ENCODE assay signal across 8 cellular contexts in genomic region chr7:77331938-77332695, GRCh38.
DNase-seq lines count a peak whose midpoint lies in the region; ATAC-seq and TF ChIP-seq lines count a peak whose summit lies in the region.

No MANE protein-coding gene starts in this region.

- ATAC-seq in GM18867 (IDR thresholded peaks at IDR 0.05; ENCODE audit: unreplicated experiment): peak; percentile 78
- ATAC-seq in HG03039 (IDR thresholded peaks at IDR 0.05; ENCODE audit: unreplicated experiment): peak; percentile 66
- peak; percentile 75 to 84 (median 78) for ATAC-seq in T-cell (replicated peaks in 1 of 4)

- peaks cover 41 to 52% (median 41%) of the 10 kb centered on the region in 3 donors for H3K4me1 Mint-ChIP-seq in T-cell

- no peak overlapping the region for H3K27ac ChIP-seq in C4-2B
- no peak overlapping the region for H3K27ac ChIP-seq in caudate nucleus (ENCODE audit: low read depth, low read length)

- no peaks in the 10 kb centered on the region for H3K27me3 Mint-ChIP-seq in T-cell

- H3K27ac Mint-ChIP-seq in T-cell: peak overlapping the region in 1 of 2 donors; percentile 9

- H3K9me3 Mint-ChIP-seq in T-cell: no peaks in the 10 kb centered on the region

- CTCF ChIA-PET in T-cell (lab: Charles Lee): interaction anchor here (0.5 to 1.7 kb wide), 18 partner anchors 11 to 509 kb away, joined by 3 to 13 read pairs (median 6); partner anchors contain the start of genes CCDC146 (in 1 of the 2), PHTF2 (in 1 of the 2), PTPN12 (in 1 of the 2) and TMEM60 (in 1 of the 2)

- peak; percentile 92 for TF ChIP-seq CTCF in C4-2B (conservative IDR thresholded peaks at IDR 0.05)

- peaks cover 8% of the 10 kb centered on the region for H3K36me3 Mint-ChIP-seq in T-cell

- H3K4me3 Mint-ChIP-seq in T-cell: no peak overlapping the region

- DNase-seq in NCI-H187 (lab: John Stamatoyannopoulos, UW) (peak; percentile 25 to 27), T-cell (peak in 22 of 34 experiments; percentile 4 to 39 (median 13)), caudate nucleus (lab: John Stamatoyannopoulos, UW) (peak in 42 of 61 donors; percentile 2 to 76 (median 28)), left kidney (ENCODE audit: low read depth, low spot score) (peak; percentile 92)
- DNase-seq in stimulated activated CD8-positive, alpha-beta memory T cell treated with anti-CD3 and anti-CD28 coated beads, Interleukin-15, amount 100 ng/mL, for 48 hours (ENCODE audit: low read depth in 2 of 2): peak; percentile 23 to 45

- POLR2A ChIA-PET in T-cell (lab: Charles Lee): interaction anchor here in 1 of 2 donors (0.5 to 0.6 kb wide), 3 partner anchors 61 to 431 kb away, joined by 3 to 4 read pairs (median 3); no protein-coding TSS in a partner anchor

Comparison
In these comparisons a context has a peak if more than half of its experiments do, and no peak if none do; other contexts are left out.
1. DNase-seq: peak in every context shown above with its lines; median percentile 92 in left kidney; 34 in stimulated activated CD8-positive, alpha-beta memory T cell treated with anti-CD3 and anti-CD28 coated beads, Interleukin-15, amount 100 ng/mL, for 48 hours; 28 in caudate nucleus; 26 in NCI-H187; 13 in T-cell.